Comparison of ENCODE assay signal across 20 cellular contexts in the genomic region with DNA sequence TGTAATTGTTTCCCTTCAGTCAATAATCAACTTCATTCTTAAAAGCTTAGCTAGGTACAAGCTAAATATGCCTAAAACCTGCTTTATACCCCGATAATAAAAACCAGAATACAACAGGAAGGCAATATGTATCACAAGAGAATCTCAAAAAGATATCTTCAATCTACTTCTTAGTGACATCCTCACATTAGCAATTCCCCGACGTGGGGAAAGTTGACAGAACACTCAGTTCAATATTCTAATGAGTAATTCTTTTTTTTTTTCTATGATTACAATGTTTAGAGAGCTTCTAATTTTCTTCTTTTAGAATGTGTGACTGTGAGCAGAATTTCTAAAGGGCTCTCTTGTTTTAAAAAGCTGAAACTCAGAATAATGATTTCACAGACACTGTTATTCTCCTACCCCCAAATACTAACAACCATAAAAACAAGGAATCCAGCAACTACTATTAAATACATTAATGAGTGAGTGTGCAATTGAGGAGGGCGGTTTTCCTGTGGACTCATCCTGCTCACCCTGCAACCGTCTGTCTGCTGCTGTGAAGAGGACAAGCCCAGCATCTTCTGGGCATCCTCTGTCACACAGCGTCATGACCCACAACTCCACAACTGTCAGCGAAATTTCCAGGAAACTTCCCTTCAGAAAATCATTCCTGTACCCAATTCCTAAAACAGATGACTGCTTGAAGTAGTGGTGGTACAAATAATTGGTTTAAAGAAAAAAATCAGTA.
DNase-seq lines count a peak whose midpoint lies in the region; ATAC-seq and TF ChIP-seq lines count a peak whose summit lies in the region.
"Had no signal": no experiment of that assay in that cellular context is flagged by ENCODE, and none has a peak within 500 bp of the region (broad histone marks: within the 10 kb centered on the region; RNA-seq: fewer than 3 reads in every experiment).

No MANE protein-coding gene starts in this region.

- H3K27me3 ChIP-seq in ascending aorta, result no peaks in the 10 kb centered on the region
- no peaks in the 10 kb centered on the region for H3K27me3 ChIP-seq in psoas muscle (ENCODE audit: insufficient read depth in 3 of 3, low read length in 2 of 3)
- H3K27me3 ChIP-seq in suprapubic skin, result no peaks in the 10 kb centered on the region
- no peaks in the 10 kb centered on the region for H3K27me3 ChIP-seq in thyroid gland

- CTCF ChIA-PET in activated CD4-positive, alpha-beta T cell treated with anti-CD3 and anti-CD28 coated beads for 36 hours (lab: Charles Lee), result interaction anchor here (0.7 to 1.0 kb wide), 2 partner anchors 30 to 285 kb away, joined by 4 read pairs; no protein-coding TSS in a partner anchor

- H3K27ac Mint-ChIP-seq in activated CD4-positive, alpha-beta T cell treated with anti-CD3 and anti-CD28 coated beads for 36 hours, result no peak overlapping the region

- peaks cover 5 to 14% of the 10 kb centered on the region in 2 donors for H3K4me1 ChIP-seq in ascending aorta
- H3K4me1 ChIP-seq in psoas muscle, result peaks cover 39% of the 10 kb centered on the region
- H3K4me1 ChIP-seq in suprapubic skin, result peaks cover 8% of the 10 kb centered on the region
- peaks cover 6 to 16% of the 10 kb centered on the region in 2 donors for H3K4me1 ChIP-seq in thyroid gland

- ATAC-seq in activated CD4-positive, alpha-beta T cell treated with anti-CD3 and anti-CD28 coated beads for 36 hours, result no peak
- ATAC-seq in left ventricle myocardium superior (peak; percentile 27), psoas muscle (peak in 3 of 4 donors; percentile 41 to 70 (median 43))
- ATAC-seq: HCT116 had no signal

- no peaks in the 10 kb centered on the region for H3K36me3 ChIP-seq in ascending aorta
- no peaks in the 10 kb centered on the region for H3K36me3 ChIP-seq in psoas muscle (ENCODE audit: insufficient read depth in 1 of 2, low read depth in 1 of 2)
- H3K36me3 ChIP-seq in suprapubic skin, result no peaks in the 10 kb centered on the region
- H3K36me3 ChIP-seq in thyroid gland, result no peaks in the 10 kb centered on the region

- no peak overlapping the region for H3K4me3 Mint-ChIP-seq in activated CD4-positive, alpha-beta T cell treated with anti-CD3 and anti-CD28 coated beads for 36 hours

- no peak for TF ChIP-seq CTCF in ascending aorta (IDR thresholded peaks at IDR 0.05)
- no peak for TF ChIP-seq CTCF in psoas muscle (IDR thresholded peaks at IDR 0.05)
- TF ChIP-seq CTCF in suprapubic skin (IDR thresholded peaks at IDR 0.05), result no peak
- TF ChIP-seq CTCF in thyroid gland (IDR thresholded peaks at IDR 0.05), result no peak

- POLR2A ChIA-PET in activated CD4-positive, alpha-beta T cell treated with anti-CD3 and anti-CD28 coated beads for 36 hours (lab: Charles Lee), result no interaction called here

- no peaks in the 10 kb centered on the region for H3K9me3 ChIP-seq in ascending aorta
- no peaks in the 10 kb centered on the region for H3K9me3 ChIP-seq in psoas muscle
- H3K9me3 ChIP-seq in suprapubic skin, result no peaks in the 10 kb centered on the region
- H3K9me3 ChIP-seq in thyroid gland, result no peaks in the 10 kb centered on the region

- TF ChIP-seq EP300 in suprapubic skin (IDR thresholded peaks at IDR 0.05), result no peak

- peaks cover 2% of the 10 kb centered on the region for H3K36me3 Mint-ChIP-seq in activated CD4-positive, alpha-beta T cell treated with anti-CD3 and anti-CD28 coated beads for 36 hours (ENCODE audit: low read depth)

- H3K27ac ChIP-seq in ascending aorta (peak overlapping the region; percentile 76 to 79), psoas muscle (peak overlapping the region; percentile 70), suprapubic skin (no peak overlapping the region), thyroid gland (no peak overlapping the region)
- H3K27ac ChIP-seq: C4-2B, KMS-11, RWPE1 had no signal

- TF ChIP-seq POLR2A in suprapubic skin (IDR thresholded peaks at IDR 0.05) (no peak), thyroid gland (IDR thresholded peaks at IDR 0.05) (no peak)

- H3K4me3 ChIP-seq in ascending aorta (no peak overlapping the region), psoas muscle (no peak overlapping the region), suprapubic skin (no peak overlapping the region), thyroid gland (replicated peaks in 1 of 3) (no peak overlapping the region)

- 77 to 97% (median 85%) methylated on average over 7 of the region's 7 CpGs for WGBS in psoas muscle, 3 donors
- 85% methylated on average over 7 of the region's 7 CpGs for WGBS in suprapubic skin
- WGBS in thyroid gland, 2 donors, result 93% methylated on average over 7 of the region's 7 CpGs

- no peaks in the 10 kb centered on the region for H3K9me3 Mint-ChIP-seq in activated CD4-positive, alpha-beta T cell treated with anti-CD3 and anti-CD28 coated beads for 36 hours (ENCODE audit: low read depth)

- H3K27me3 Mint-ChIP-seq in activated CD4-positive, alpha-beta T cell treated with anti-CD3 and anti-CD28 coated beads for 36 hours, result no peaks in the 10 kb centered on the region

- intact Hi-C loops in activated CD4-positive, alpha-beta T cell treated with anti-CD3 and anti-CD28 coated beads for 36 hours (cut with DNase I, micrococcal nuclease), result no loop called here
- intact Hi-C loops in ascending aorta (cut with DNase I) (no loop called here), left ventricle myocardium superior (cut with micrococcal nuclease) (no loop called here), psoas muscle (cut with DNase I) (loop anchor here in 1 of 2 donors (5.0 kb wide), 1 partner anchor 67 kb away; no protein-coding TSS in a partner anchor), thyroid gland (cut with DNase I) (no loop called here)

- peak; percentile 7 for DNase-seq in activated CD4-positive, alpha-beta T cell treated with anti-CD3 and anti-CD28 coated beads for 36 hours
- no peak for DNase-seq in activated CD4-positive, alpha-beta T cell treated with anti-CD3 and anti-CD28 coated beads, Interleukin-2, amount 50 U/mL, for 4 hours
- DNase-seq in ascending aorta (ENCODE audit: low spot score in 2 of 2) (no peak), left ventricle myocardium superior (no peak), psoas muscle (no peak), retina (no peak), suprapubic skin (ENCODE audit: low spot score in 2 of 2) (no peak), thyroid gland (no peak)
- DNase-seq: EL, GF-D8, NCI-H1105, NCI-H146, NCI-H2029, NCI-H2227 treated with DMSO at 0.1 percent for 48 hours, NCI-H510A treated with DMSO at 0.1 percent for 48 hours, NCI-H748 treated with DMSO at 0.1 percent for 48 hours had no signal

- peaks cover 36% of the 10 kb centered on the region for H3K4me1 Mint-ChIP-seq in activated CD4-positive, alpha-beta T cell treated with anti-CD3 and anti-CD28 coated beads for 36 hours

Comparison
In these comparisons a context has a peak if more than half of its experiments do, and no peak if none do; other contexts are left out.
1. H3K27ac ChIP-seq: peak in ascending aorta (2 of 2) and psoas muscle (single experiment); none in suprapubic skin (single experiment) and thyroid gland (0 of 3).